ENCODE assay signal across 22 cellular contexts in the genomic region with DNA sequence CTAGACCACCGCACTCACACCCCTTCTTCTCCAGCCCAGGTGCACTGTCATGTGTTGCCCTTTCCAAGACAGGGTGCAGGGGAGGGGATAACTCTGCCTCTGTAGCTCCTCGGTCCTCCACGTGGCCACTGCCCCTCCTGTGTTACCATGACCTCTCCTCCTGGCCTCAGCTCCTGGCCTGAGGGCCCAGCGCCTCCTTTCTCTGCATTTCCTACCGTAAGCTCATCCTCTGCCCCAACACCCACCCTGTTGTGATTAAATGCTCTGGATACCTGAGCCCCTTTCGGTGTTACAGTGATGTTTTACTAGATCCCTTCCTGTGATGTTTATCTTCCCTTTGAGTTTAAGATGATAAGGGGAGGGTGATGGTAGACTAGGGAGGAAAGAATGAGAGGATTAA.
A peak's percentile ranks its signal among the peaks of the same experiment; 100 is the strongest.
DNase-seq lines count a peak whose midpoint lies in the region; ATAC-seq and TF ChIP-seq lines count a peak whose summit lies in the region.
"Had no signal": no experiment of that assay in that cellular context is flagged by ENCODE, and none has a peak within 500 bp of the region (broad histone marks: within the 10 kb centered on the region; RNA-seq: fewer than 3 reads in every experiment).

No MANE protein-coding gene starts in this region.

- intact Hi-C loops in PC-3 (cut with micrococcal nuclease), result no loop called here

- no peak overlapping the region for H3K27ac ChIP-seq in BLaER1 treated with 17β-estradiol and CSF1 and Interleukin-3, amounts not matched to agents 10 nM and 100 nM
- peak overlapping the region; percentile 9 for H3K27ac ChIP-seq in mesendoderm (ENCODE audit: low read depth, low read length)
- H3K27ac ChIP-seq in PC-3 (ENCODE audit: low read length), result no peak overlapping the region
- H3K27ac ChIP-seq: GM23248 had no signal

- H4K8ac ChIP-seq in mesendoderm (ENCODE audit: low read depth, low read length), result no peak overlapping the region

- no CpG with 5 or more reads among the region's 6 CpGs for WGBS in mesendoderm (ENCODE audit: extremely low coverage, insufficient coverage, low lambda C conversion rate)

- peaks cover 10 to 23% (median 19%) of the 10 kb centered on the region in 11 experiments for H3K9me3 ChIP-seq in BLaER1 treated with 17β-estradiol and CSF1 and Interleukin-3, amounts not matched to agents 10 nM and 100 nM (replicated peaks in 1 of 11)
- H3K9me3 ChIP-seq in PC-3 (ENCODE audit: low read length), result peaks cover 7% of the 10 kb centered on the region
- H3K9me3 ChIP-seq: HAP-1, SK-N-SH had no signal

- H3F3A ChIP-seq in PC-3 (ENCODE audit: low read length, unreplicated experiment), result no peaks in the 10 kb centered on the region

- no peaks in the 10 kb centered on the region for H4K20me1 ChIP-seq in BLaER1 treated with 17β-estradiol and CSF1 and Interleukin-3, amounts not matched to agents 10 nM and 100 nM
- no peaks in the 10 kb centered on the region for H4K20me1 ChIP-seq in PC-3 (ENCODE audit: low read length)

- H3K56ac ChIP-seq in mesendoderm (ENCODE audit: low read length), result peak overlapping the region; percentile 51

- no peak overlapping the region for H3K9ac ChIP-seq in BLaER1 treated with 17β-estradiol and CSF1 and Interleukin-3, amounts not matched to agents 10 nM and 100 nM
- H3K9ac ChIP-seq in mesendoderm (ENCODE audit: low read length) (peak overlapping the region; percentile 2), PC-3 (ENCODE audit: low read length) (no peak overlapping the region)
- H3K9ac ChIP-seq: GM23248, SK-N-SH had no signal

- POLR2A ChIA-PET in WTC11 (lab: Charles Lee) (no interaction called here), PC-3 (lab: Charles Lee; ENCODE audit: unreplicated experiment) (interaction anchor here (0.6 kb wide), 1 partner anchor 512 kb away, joined by 3 read pairs; no protein-coding TSS in a partner anchor)

- H3K4me3 Mint-ChIP-seq in WTC11, result no peak overlapping the region
- H3K4me3 Mint-ChIP-seq in osteocyte (ENCODE audit: unreplicated experiment), result no peak overlapping the region
- H3K4me3 Mint-ChIP-seq: CD4-positive, alpha-beta T cell; HFFc6 had no signal

- H3K36me3 ChIP-seq in BLaER1 treated with 17β-estradiol and CSF1 and Interleukin-3, amounts not matched to agents 10 nM and 100 nM, result 0 out of 22 replicates have a peak, but pooled peaks cover 0 to 6% (median 0%) of the 10 kb centered on the region in 11 experiments
- H3K36me3 ChIP-seq in mesendoderm (ENCODE audit: control insufficient read depth, insufficient read depth, low read length) (no peaks in the 10 kb centered on the region), PC-3 (ENCODE audit: low read depth, low read length) (peaks cover 9% of the 10 kb centered on the region)
- H3K36me3 ChIP-seq: HAP-1 had no signal

- H3K18ac ChIP-seq in mesendoderm (ENCODE audit: low read length), result no peak overlapping the region

- no peak overlapping the region for H2AK5ac ChIP-seq in mesendoderm (ENCODE audit: low read length)

- peaks cover 2% of the 10 kb centered on the region for H3K79me1 ChIP-seq in mesendoderm (ENCODE audit: low read length)

- no peak overlapping the region for H4K5ac ChIP-seq in mesendoderm (ENCODE audit: low read length)

- H3K4me2 ChIP-seq in BLaER1 treated with 17β-estradiol and CSF1 and Interleukin-3, amounts not matched to agents 10 nM and 100 nM, result peak overlapping the region in 7 of 11 experiments; percentile 5 to 52 (median 49); a peak in 11 of 22 replicates
- no peak overlapping the region for H3K4me2 ChIP-seq in mesendoderm (ENCODE audit: low read length)
- H3K4me2 ChIP-seq in PC-3 (ENCODE audit: low read length), result no peak overlapping the region
- H3K4me2 ChIP-seq: SK-N-SH had no signal

- BruUV-seq in PC-3 (replicated peaks; lab: Mats Ljungman, UMichigan), result no TSS peak

- H3K27me3 Mint-ChIP-seq in WTC11 (ENCODE audit: low read depth), result no peaks in the 10 kb centered on the region; the same call in 1 of the 2 replicates
- H3K27me3 Mint-ChIP-seq in osteocyte (ENCODE audit: unreplicated experiment), result no peaks in the 10 kb centered on the region
- H3K27me3 Mint-ChIP-seq: CD4-positive, alpha-beta T cell had no signal

- H3K79me2 ChIP-seq in mesendoderm (ENCODE audit: control insufficient read depth, insufficient read depth, low read length), result peaks cover 2% of the 10 kb centered on the region
- no peaks in the 10 kb centered on the region for H3K79me2 ChIP-seq in PC-3 (ENCODE audit: low read length)

- H3K4me1 ChIP-seq in BLaER1 treated with 17β-estradiol and CSF1 and Interleukin-3, amounts not matched to agents 10 nM and 100 nM, result peaks cover 0 to 9% (median 6%) of the 10 kb centered on the region in 10 experiments; a peak in 10 of 20 replicates
- H3K4me1 ChIP-seq in mesendoderm (ENCODE audit: control insufficient read depth, low read depth, low read length), result peaks cover 11% of the 10 kb centered on the region
- H3K4me1 ChIP-seq in PC-3 (ENCODE audit: insufficient read depth, low read length), result peaks cover 10% of the 10 kb centered on the region
- H3K4me1 ChIP-seq: HAP-1 had no signal

- H3K4me1 Mint-ChIP-seq in WTC11 (peaks cover 25% of the 10 kb centered on the region), osteocyte (ENCODE audit: unreplicated experiment) (peaks cover 58% of the 10 kb centered on the region)

- H3K23ac ChIP-seq in mesendoderm (ENCODE audit: low read length), result no peak overlapping the region

- H3K36me3 Mint-ChIP-seq in WTC11, result peaks cover 11% of the 10 kb centered on the region
- peaks cover 19% of the 10 kb centered on the region for H3K36me3 Mint-ChIP-seq in osteocyte (ENCODE audit: unreplicated experiment)

- CTCF ChIA-PET in WTC11 (lab: Charles Lee) (interaction anchor here (0.8 to 2.3 kb wide), 12 partner anchors 9 to 669 kb away, joined by 3 to 13 read pairs (median 4); no protein-coding TSS in a partner anchor), PC-3 (lab: Charles Lee) (no interaction called here)

- no peaks in the 10 kb centered on the region for H3K27me3 ChIP-seq in BLaER1 treated with 17β-estradiol and CSF1 and Interleukin-3, amounts not matched to agents 10 nM and 100 nM
- H3K27me3 ChIP-seq in mesendoderm (ENCODE audit: insufficient read depth, low read length, poor library complexity), result no peaks in the 10 kb centered on the region
- H3K27me3 ChIP-seq in PC-3 (ENCODE audit: low read length), result no peaks in the 10 kb centered on the region

- H3K9me3 Mint-ChIP-seq in WTC11 (peaks cover 15% of the 10 kb centered on the region), osteocyte (ENCODE audit: unreplicated experiment) (peaks cover 3% of the 10 kb centered on the region)

- no peak overlapping the region for H2BK120ac ChIP-seq in mesendoderm (ENCODE audit: low read depth, low read length)

- H3K27ac Mint-ChIP-seq in WTC11 (no peak overlapping the region), osteocyte (ENCODE audit: unreplicated experiment) (peak overlapping the region; percentile 2)
- H3K27ac Mint-ChIP-seq: CD4-positive, alpha-beta T cell; HFFc6 had no signal

- H3K4me3 ChIP-seq in BLaER1 treated with 17β-estradiol and CSF1 and Interleukin-3, amounts not matched to agents 10 nM and 100 nM, result no peak overlapping the region
- no peak overlapping the region for H3K4me3 ChIP-seq in mesendoderm (ENCODE audit: low read length)
- no peak overlapping the region for H3K4me3 ChIP-seq in PC-3 (ENCODE audit: low read length)
- H3K4me3 ChIP-seq: GM23248, HAP-1 had no signal

- H3K4ac ChIP-seq in mesendoderm (ENCODE audit: low read depth, low read length), result no peak overlapping the region

- H2BK15ac ChIP-seq in mesendoderm (replicated peaks; ENCODE audit: low read depth), result no peak overlapping the region

- no peak overlapping the region for H2AFZ ChIP-seq in PC-3 (ENCODE audit: low read length)
- H2AFZ ChIP-seq: GM23248 had no signal

- ATAC-seq in WTC11, result peak; percentile 34; the same call in 1 of the 2 replicates
- ATAC-seq in PC-3, result no peak

- DNase-seq in WTC11 (ENCODE audit: low spot score) (no peak), mesendoderm (peak; percentile 87), osteocyte (ENCODE audit: extremely low spot score, unreplicated experiment) (no peak), PC-3 (no peak), SK-N-DZ (ENCODE audit: low spot score) (no peak)
- DNase-seq in stimulated activated CD4-positive, alpha-beta T cell treated with anti-CD3 and anti-CD28 coated beads, Interleukin-4, amount 100 ng/mL, for 24 hours, result no peak
- DNase-seq: CD4-positive, alpha-beta T cell; DMS53; GM23248; HFFc6; KG1; NCI-H1048; NCI-H1417 treated with DMSO at 0.1 percent for 48 hours; NCI-H1694 treated with DMSO at 0.1 percent for 48 hours; NCI-H2081; NCI-H2227 treated with DMSO at 0.1 percent for 48 hours; NCI-H526 treated with DMSO at 0.1 percent for 48 hours; OCI-M1; SIG-M5; SK-N-SH had no signal

- TF ChIP-seq CTCF in WTC11 (IDR thresholded peaks at IDR 0.05) (no peak), osteocyte (IDR thresholded peaks at IDR 0.05) (no peak), PC-3 (conservative IDR thresholded peaks at IDR 0.05; ENCODE audit: low read depth, low read length) (no peak)

- H3K9me2 ChIP-seq in PC-3 (replicated peaks; ENCODE audit: low read length), result no peaks in the 10 kb centered on the region
- H3K9me2 ChIP-seq: SK-N-SH had no signal

- H2BK5ac ChIP-seq in mesendoderm (ENCODE audit: low read length), result peak overlapping the region; percentile 30

TF ChIP-seq in WTC11, 78 proteins besides CTCF, POLR2A, EP300 and RAD21:
- TF ChIP-seq SMAD3 (CRISPR knock-in tag; IDR thresholded peaks at IDR 0.05; ENCODE audit: borderline replicate concordance) (no peak), CREM (CRISPR knock-in tag; IDR thresholded peaks at IDR 0.05) (no peak), SMAD4 (CRISPR knock-in tag; IDR thresholded peaks at IDR 0.05) (no peak), SOX15 (CRISPR knock-in tag; IDR thresholded peaks at IDR 0.05) (no peak)
- TF ChIP-seq, protein P1, sequence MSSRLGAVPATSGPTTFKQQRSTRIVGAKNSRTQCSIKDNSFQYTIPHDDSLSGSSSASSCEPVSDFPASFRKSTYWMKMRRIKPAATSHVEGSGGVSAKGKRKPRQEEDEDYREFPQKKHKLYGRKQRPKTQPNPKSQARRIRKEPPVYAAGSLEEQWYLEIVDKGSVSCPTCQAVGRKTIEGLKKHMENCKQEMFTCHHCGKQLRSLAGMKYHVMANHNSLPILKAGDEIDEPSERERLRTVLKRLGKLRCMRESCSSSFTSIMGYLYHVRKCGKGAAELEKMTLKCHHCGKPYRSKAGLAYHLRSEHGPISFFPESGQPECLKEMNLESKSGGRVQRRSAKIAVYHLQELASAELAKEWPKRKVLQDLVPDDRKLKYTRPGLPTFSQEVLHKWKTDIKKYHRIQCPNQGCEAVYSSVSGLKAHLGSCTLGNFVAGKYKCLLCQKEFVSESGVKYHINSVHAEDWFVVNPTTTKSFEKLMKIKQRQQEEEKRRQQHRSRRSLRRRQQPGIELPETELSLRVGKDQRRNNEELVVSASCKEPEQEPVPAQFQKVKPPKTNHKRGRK (CRISPR knock-in tag; IDR thresholded peaks at IDR 0.05; ENCODE audit: borderline replicate concordance), result no peak
- TF ChIP-seq, protein P2, sequence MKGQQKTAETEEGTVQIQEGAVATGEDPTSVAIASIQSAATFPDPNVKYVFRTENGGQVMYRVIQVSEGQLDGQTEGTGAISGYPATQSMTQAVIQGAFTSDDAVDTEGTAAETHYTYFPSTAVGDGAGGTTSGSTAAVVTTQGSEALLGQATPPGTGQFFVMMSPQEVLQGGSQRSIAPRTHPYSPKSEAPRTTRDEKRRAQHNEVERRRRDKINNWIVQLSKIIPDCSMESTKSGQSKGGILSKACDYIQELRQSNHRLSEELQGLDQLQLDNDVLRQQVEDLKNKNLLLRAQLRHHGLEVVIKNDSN (CRISPR knock-in tag; IDR thresholded peaks at IDR 0.05), result no peak

Comparison
In these comparisons a context has a peak if more than half of its experiments do, and no peak if none do; other contexts are left out.
1. H3K4me2 ChIP-seq: peak in BLaER1 treated with 17β-estradiol and CSF1 and Interleukin-3, amounts not matched to agents 10 nM and 100 nM (7 of 11); none in mesendoderm (single experiment) and PC-3 (single experiment).